15 cellular contexts compared by ENCODE assay signal in the genomic region with DNA sequence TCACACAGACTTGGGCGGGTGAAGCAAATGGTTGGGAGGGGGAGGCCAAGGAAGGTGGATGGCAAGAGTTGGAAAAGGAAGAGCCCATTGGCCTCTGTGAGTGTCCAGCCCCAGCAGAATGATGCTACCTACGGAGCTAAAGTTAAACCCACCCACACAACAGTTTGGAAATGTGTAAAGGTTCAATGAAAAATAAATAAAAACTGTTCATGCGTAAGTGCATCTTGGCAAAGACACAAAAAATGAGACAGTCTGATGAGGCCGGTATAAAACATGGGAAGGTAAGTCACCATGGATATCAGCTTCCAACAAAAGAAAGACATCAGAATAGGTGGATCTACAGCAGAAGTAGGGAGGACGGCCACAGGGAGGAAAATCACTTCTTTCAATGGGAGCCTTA.
"Had no signal": no experiment of that assay in that cellular context is flagged by ENCODE, and none has a peak within 500 bp of the region (broad histone marks: within the 10 kb centered on the region; RNA-seq: fewer than 3 reads in every experiment).

No MANE protein-coding gene starts in this region.

- H3K4me3 Mint-ChIP-seq: activated CD8-positive, alpha-beta memory T cell treated with anti-CD3 and anti-CD28 coated beads, Interleukin-2, amount 10 ng/mL, durations not matched to agents 7 days and 5 days; activated naive CD8-positive, alpha-beta T cell treated with anti-CD3 and anti-CD28 coated beads, Interleukin-2, amount 10 ng/mL, durations not matched to agents 7 days and 5 days; activated T-cell treated with anti-CD3 and anti-CD28 coated beads, Interleukin-2, amount 50 U/mL, for 4 hours; nephron progenitor cell had no signal

- H3K27me3 ChIP-seq: esophagus squamous epithelium, sigmoid colon, tibial artery had no signal

- H3K36me3 ChIP-seq: prostate gland had no signal

- H3K4me1 ChIP-seq: prostate gland had no signal

- H3K4me3 ChIP-seq: esophagus squamous epithelium, prostate gland, sigmoid colon, tibial artery had no signal

- H3K27ac ChIP-seq: prostate gland, tibial artery had no signal

- ATAC-seq: activated CD8-positive, alpha-beta memory T cell treated with anti-CD3 and anti-CD28 coated beads, Interleukin-2, amount 10 ng/mL, durations not matched to agents 7 days and 5 days; activated T-cell treated with anti-CD3 and anti-CD28 coated beads, Interleukin-2, amount 50 U/mL, for 4 hours had no signal

- H3K36me3 Mint-ChIP-seq: activated CD8-positive, alpha-beta memory T cell treated with anti-CD3 and anti-CD28 coated beads, Interleukin-2, amount 10 ng/mL, durations not matched to agents 7 days and 5 days; activated naive CD8-positive, alpha-beta T cell treated with anti-CD3 and anti-CD28 coated beads, Interleukin-2, amount 10 ng/mL, durations not matched to agents 7 days and 5 days had no signal

- H3K27ac Mint-ChIP-seq: activated CD8-positive, alpha-beta memory T cell treated with anti-CD3 and anti-CD28 coated beads, Interleukin-2, amount 10 ng/mL, durations not matched to agents 7 days and 5 days; activated naive CD8-positive, alpha-beta T cell treated with anti-CD3 and anti-CD28 coated beads, Interleukin-2, amount 10 ng/mL, durations not matched to agents 7 days and 5 days; nephron progenitor cell had no signal

- H3K4me1 Mint-ChIP-seq: activated CD8-positive, alpha-beta memory T cell treated with anti-CD3 and anti-CD28 coated beads, Interleukin-2, amount 10 ng/mL, durations not matched to agents 7 days and 5 days; activated naive CD8-positive, alpha-beta T cell treated with anti-CD3 and anti-CD28 coated beads, Interleukin-2, amount 10 ng/mL, durations not matched to agents 7 days and 5 days; nephron progenitor cell had no signal

- H3K9me3 Mint-ChIP-seq: activated naive CD8-positive, alpha-beta T cell treated with anti-CD3 and anti-CD28 coated beads, Interleukin-2, amount 10 ng/mL, durations not matched to agents 7 days and 5 days; activated T-cell treated with anti-CD3 and anti-CD28 coated beads, Interleukin-2, amount 50 U/mL, for 4 hours had no signal

- H3K27me3 Mint-ChIP-seq: activated CD8-positive, alpha-beta memory T cell treated with anti-CD3 and anti-CD28 coated beads, Interleukin-2, amount 10 ng/mL, durations not matched to agents 7 days and 5 days; activated naive CD8-positive, alpha-beta T cell treated with anti-CD3 and anti-CD28 coated beads, Interleukin-2, amount 10 ng/mL, durations not matched to agents 7 days and 5 days had no signal

- H3K9me3 ChIP-seq: esophagus squamous epithelium, prostate gland, sigmoid colon, tibial artery had no signal

- DNase-seq: activated CD4-positive, alpha-beta T cell treated with anti-CD3 and anti-CD28 coated beads, Interleukin-2, amount 50 U/mL, for 4 hours; activated CD4-positive, CD25-positive, alpha-beta regulatory T cell treated with anti-CD3 and anti-CD28 coated beads, Interleukin-2, amount 50 U/mL, for 72 hours; activated CD8-positive, alpha-beta memory T cell treated with anti-CD3 and anti-CD28 coated beads, Interleukin-2, amount 10 ng/mL, durations not matched to agents 7 days and 5 days; activated effector memory CD4-positive, alpha-beta T cell treated with anti-CD3 and anti-CD28 coated beads, Interleukin-2, amount 50 U/mL, for 16 hours; activated naive CD8-positive, alpha-beta T cell treated with anti-CD3 and anti-CD28 coated beads, Interleukin-2, amount 10 ng/mL, durations not matched to agents 7 days and 5 days; activated T-cell treated with anti-CD3 and anti-CD28 coated beads, Interleukin-2, amount 50 U/mL, for 4 hours; anterior cingulate cortex; esophagus squamous epithelium; foreskin melanocyte; nephron progenitor cell; sigmoid colon; stimulated activated CD4-positive, alpha-beta T cell treated with anti-CD3 and anti-CD28 coated beads, Interleukin-12 subunit alpha, Interleukin-12 subunit beta, amount 100 ng/mL, for 4 hours; stimulated activated CD4-positive, alpha-beta T cell treated with anti-CD3 and anti-CD28 coated beads, Interleukin-4, amount 100 ng/mL, for 24 hours; tibial artery had no signal
